10 cellular contexts compared by ENCODE assay signal in genomic region chr16:24315343-24315742, GRCh38. TPM values are rescaled to one million over a fixed set of nuclear protein-coding genes. Genes with fewer than 3 reads are reported as not detected.
"Had no signal": no experiment of that assay in that cellular context is flagged by ENCODE, and none has a peak within 500 bp of the region (broad histone marks: within the 10 kb centered on the region; RNA-seq: fewer than 3 reads in every experiment).

No MANE protein-coding gene starts in this region.

- ATAC-seq: HepG2 had no signal

- H3K27ac ChIP-seq: HL-60, KMS-11 had no signal

- H3K4me3 Mint-ChIP-seq: IgD-negative memory B cell had no signal

- H3K9me3 Mint-ChIP-seq: IgD-negative memory B cell had no signal

- FAIRE-seq: HepG2, HTR-8/SVneo had no signal

- H3K4me1 Mint-ChIP-seq: IgD-negative memory B cell had no signal

- H3K9ac ChIP-seq: KMS-11 had no signal

- H3K4me2 ChIP-seq: KMS-11 had no signal

- H3K27ac Mint-ChIP-seq: IgD-negative memory B cell had no signal

- H3K36me3 Mint-ChIP-seq: IgD-negative memory B cell had no signal

- DNase-seq: IMR-90, KBM-7, KG1 had no signal

RNA-seq across cellular contexts. Expression of gene CACNG3, which starts 59.2 kb away (rescaled TPM):
- total RNA-seq: HepG2, HT-29, HT1080, IMR-90 had no signal
- polyA plus RNA-seq: HepG2, IgD-negative memory B cell, IMR-90 had no signal
